ENCODE assay signal across 8 cellular contexts in genomic region chr11:58573451-58574104, GRCh38. TPM values are rescaled to one million over a fixed set of nuclear protein-coding genes. Genes with fewer than 3 reads are reported as not detected.
DNase-seq lines count a peak whose midpoint lies in the region; ATAC-seq and TF ChIP-seq lines count a peak whose summit lies in the region.

No MANE protein-coding gene starts in this region.

- peaks cover 18% of the 10 kb centered on the region for H3K36me3 Mint-ChIP-seq in Calu3 (ENCODE audit: insufficient read depth, unreplicated experiment)

- peaks cover 22% of the 10 kb centered on the region for H3K4me1 Mint-ChIP-seq in Calu3 (ENCODE audit: low read depth, unreplicated experiment)

- peak; percentile 21 for ATAC-seq in GM21825 (IDR thresholded peaks at IDR 0.05; ENCODE audit: unreplicated experiment)

- H3K9me3 Mint-ChIP-seq in Calu3 (ENCODE audit: low read depth, unreplicated experiment): peaks cover 2% of the 10 kb centered on the region

- CTCF ChIA-PET in Calu3 (lab: Charles Lee): interaction anchor here (0.7 to 0.9 kb wide), 2 partner anchors 11 to 929 kb away, joined by 4 read pairs; no protein-coding TSS in a partner anchor

- peak overlapping the region; percentile 90 for H3K27ac Mint-ChIP-seq in Calu3 (ENCODE audit: unreplicated experiment)

- no peaks in the 10 kb centered on the region for H3K27me3 Mint-ChIP-seq in Calu3 (ENCODE audit: unreplicated experiment)

- peak overlapping the region; percentile 3 for H3K4me3 Mint-ChIP-seq in Calu3 (ENCODE audit: low read depth, unreplicated experiment)

- H3K4me3 ChIP-seq in fibroblast of mammary gland (ENCODE audit: control insufficient read depth, low read depth, low read length) (peak overlapping the region; percentile 31), skin epidermis (peak overlapping the region; percentile 7 to 29 (median 11))

- DNase-seq in Calu3 (peak; percentile 66), NCI-H69 (lab: John Stamatoyannopoulos, UW) (peak; percentile 79), activated T-cell treated with anti-CD3 and anti-CD28 coated beads for 1 hour (ENCODE audit: low read depth) (peak; percentile 37), fibroblast of mammary gland (ENCODE audit: low read depth) (peak; percentile 91), NCI-H1417 (lab: John Stamatoyannopoulos, UW) (no peak), ureter (ENCODE audit: low spot score) (no peak)

- no TSS peak for BruUV-seq in Calu3 (replicated peaks; lab: Mats Ljungman, UMichigan)

- intact Hi-C loops in Calu3 (cut with micrococcal nuclease; ENCODE audit: unreplicated experiment): loop anchor here (10.0 kb wide), 1 partner anchor 351 kb away; no protein-coding TSS in a partner anchor

- H3K27ac ChIP-seq in skin epidermis: peak overlapping the region in 20 of 21 experiments; percentile 45 to 100 (median 100)

- no peak for TF ChIP-seq CTCF in Calu3 (IDR thresholded peaks at IDR 0.05; ENCODE audit: unreplicated experiment)
- no peak for TF ChIP-seq CTCF in fibroblast of mammary gland (conservative IDR thresholded peaks at IDR 0.05; ENCODE audit: control insufficient read depth, insufficient read depth, low read depth, low read length)

RNA-seq across cellular contexts. Expression of gene LPXN, which starts 2.1 kb away (rescaled TPM):
- total RNA-seq in Calu3 (2022) (4.0 and 6.0 TPM in 2 replicates), ureter (14.7 TPM)

RNA-seq across cellular contexts. Expression of gene ZFP91, which starts 5.3 kb away (rescaled TPM):
- total RNA-seq in Calu3 (2022) (61.5 and 61.7 TPM in 2 replicates), ureter (48.6 TPM)

RNA-seq across cellular contexts. Expression of gene CNTF, which starts 48.9 kb away (rescaled TPM):
- total RNA-seq in Calu3 (2022) (4.3 and 5.2 TPM in 2 replicates), ureter (1.8 TPM)

Comparison
In these comparisons a context has a peak if more than half of its experiments do, and no peak if none do; other contexts are left out.
1. DNase-seq: peak in Calu3 (single experiment), NCI-H69 (single experiment), activated T-cell treated with anti-CD3 and anti-CD28 coated beads for 1 hour (single experiment) and fibroblast of mammary gland (single experiment); none in NCI-H1417 (0 of 3) and ureter (single experiment).